Comparison of ENCODE assay signal across 8 cellular contexts in the genomic region with DNA sequence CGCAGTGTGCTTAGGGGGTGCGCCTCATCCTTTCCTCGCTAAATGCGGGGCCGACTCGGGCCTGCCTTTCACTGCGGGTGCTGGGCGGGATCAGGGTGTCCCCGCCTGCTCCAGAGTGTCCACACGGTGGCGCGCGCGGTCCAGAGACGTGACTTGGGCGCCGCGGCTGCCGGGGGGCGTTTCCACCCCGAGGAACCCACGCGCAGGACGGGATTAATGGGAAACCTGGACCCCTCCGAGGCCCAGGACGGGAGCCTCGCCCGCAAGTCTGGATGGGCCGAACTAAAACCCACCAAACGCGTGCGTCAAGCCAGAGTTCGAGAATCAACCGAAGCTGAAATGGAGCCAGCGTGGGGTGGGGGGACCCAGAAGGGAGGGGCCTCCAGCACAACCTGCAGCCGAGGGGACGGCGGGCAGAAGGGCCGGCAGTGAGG.
DNase-seq lines count a peak whose midpoint lies in the region; ATAC-seq and TF ChIP-seq lines count a peak whose summit lies in the region.

No MANE protein-coding gene starts in this region.

- peak overlapping the region in 2 of 7 donors; percentile 10 to 40 for H3K27ac Mint-ChIP-seq in CD14-positive monocyte

- WGBS in body of pancreas, 2 donors = 0 to 3% methylated on average over 5 to 35 of the region's 39 CpGs
- WGBS in sigmoid colon, 2 donors = 0 to 1% methylated on average over 39 of the region's 39 CpGs

- peaks cover 22% of the 10 kb centered on the region for H3K4me1 Mint-ChIP-seq in CD14-positive monocyte

- ATAC-seq in GM21723 (IDR thresholded peaks at IDR 0.05; ENCODE audit: unreplicated experiment) = peak; percentile 78
- ATAC-seq in body of pancreas = peak; percentile 83
- ATAC-seq in HG03439 (IDR thresholded peaks at IDR 0.05; ENCODE audit: unreplicated experiment) = no peak

- H3K9me3 Mint-ChIP-seq in CD14-positive monocyte = no peaks in the 10 kb centered on the region

- H3K4me3 Mint-ChIP-seq in CD14-positive monocyte = peak overlapping the region; percentile 80 to 90

- no peaks in the 10 kb centered on the region for H3K27me3 ChIP-seq in body of pancreas
- no peaks in the 10 kb centered on the region for H3K27me3 ChIP-seq in sigmoid colon

- H3K4me1 ChIP-seq in body of pancreas (peaks cover 27% of the 10 kb centered on the region), sigmoid colon (peaks cover 0 to 31% (median 23%) of the 10 kb centered on the region in 4 donors)

- H3K27ac ChIP-seq in body of pancreas (peak overlapping the region in 3 of 4 donors; percentile 19 to 83 (median 75)), sigmoid colon (peak overlapping the region; percentile 88 to 91 (median 90))

- H3K36me3 ChIP-seq in body of pancreas (replicated peaks in 1 of 2; ENCODE audit: insufficient read depth in 1 of 2, low read depth in 2 of 2) (no peaks in the 10 kb centered on the region), sigmoid colon (no peaks in the 10 kb centered on the region)

- peak overlapping the region in 1 of 2 donors; percentile 43 for H3K4me3 ChIP-seq in body of pancreas
- H3K4me3 ChIP-seq in iPS-11a (ENCODE audit: low read depth, low read length) = peak overlapping the region; percentile 65
- peak overlapping the region; percentile 49 to 67 (median 62) for H3K4me3 ChIP-seq in sigmoid colon

- no peaks in the 10 kb centered on the region for H3K9me3 ChIP-seq in body of pancreas
- H3K9me3 ChIP-seq in sigmoid colon = no peaks in the 10 kb centered on the region

- TF ChIP-seq POLR2A in body of pancreas (IDR thresholded peaks at IDR 0.05) (no peak), sigmoid colon (IDR thresholded peaks at IDR 0.05) (no peak)

- no peak for TF ChIP-seq EP300 in sigmoid colon (IDR thresholded peaks at IDR 0.05)

- H3K36me3 Mint-ChIP-seq in CD14-positive monocyte = peaks cover 17 to 21% of the 10 kb centered on the region in 2 donors

- peaks cover 0 to 10% (median 0%) of the 10 kb centered on the region in 3 donors for H3K27me3 Mint-ChIP-seq in CD14-positive monocyte (ENCODE audit: low read depth in 3 of 3)

- TF ChIP-seq CTCF in CD14-positive monocyte (IDR thresholded peaks at IDR 0.05) = peak; percentile 92
- peak; percentile 87 to 93 (median 92) for TF ChIP-seq CTCF in body of pancreas (IDR thresholded peaks at IDR 0.05)
- TF ChIP-seq CTCF in sigmoid colon (IDR thresholded peaks at IDR 0.05) = peak; percentile 84 to 94 (median 90)

- DNase-seq in CD14-positive monocyte (ENCODE audit: low spot score) (peak; percentile 69), NCI-H1417 (lab: John Stamatoyannopoulos, UW) (peak; percentile 64 to 88 (median 83)), UCSD-AML1 (lab: John Stamatoyannopoulos, UW; ENCODE audit: unreplicated experiment) (peak; percentile 80), body of pancreas (peak; percentile 80 to 88 (median 85)), sigmoid colon (peak; percentile 93)

- intact Hi-C loops in CD14-positive monocyte (cut with micrococcal nuclease) = loop anchor here (2.0 to 10.0 kb wide), 6 partner anchors 185 to 1015 kb away; a partner anchor contains a TSS
- intact Hi-C loops in body of pancreas (cut with DNase I) = loop anchor here (5.0 to 10.0 kb wide), 2 partner anchors 247 to 385 kb away; no protein-coding TSS in a partner anchor
- intact Hi-C loops in sigmoid colon (cut with DNase I) = loop anchor here (1.0 to 10.0 kb wide), 6 partner anchors 73 to 1025 kb away; a partner anchor contains a TSS
